ENCODE assay signal across 7 cellular contexts in the genomic region with DNA sequence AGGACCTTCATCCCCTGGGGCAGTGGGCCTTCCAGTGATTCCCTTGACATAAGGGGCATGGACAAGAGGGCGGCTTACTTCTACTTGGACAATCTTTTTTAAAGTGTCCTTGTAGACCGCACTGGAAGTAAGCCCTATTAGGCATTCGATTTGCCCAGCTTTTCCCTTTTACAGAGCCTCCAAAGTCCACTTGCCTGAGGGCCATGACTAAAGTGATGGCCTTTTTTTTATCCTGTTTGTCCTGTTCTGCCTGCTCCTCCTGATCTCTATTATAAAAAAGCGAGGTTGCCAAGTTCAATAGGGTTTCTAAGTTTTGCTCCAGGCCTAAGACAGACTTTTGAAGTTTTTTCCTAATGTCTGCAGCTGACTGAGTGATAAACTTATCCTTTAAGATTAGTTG. TPM values are rescaled to one million over a fixed set of nuclear protein-coding genes. Genes with fewer than 3 reads are reported as not detected.
"Had no signal": no experiment of that assay in that cellular context is flagged by ENCODE, and none has a peak within 500 bp of the region (broad histone marks: within the 10 kb centered on the region; RNA-seq: fewer than 3 reads in every experiment).

No MANE protein-coding gene starts in this region.

RNA-seq across cellular contexts. Expression of gene IGSF5, which starts 2.4 kb away (rescaled TPM):
- total RNA-seq: mesenteric fat pad; naive thymus-derived CD8-positive, alpha-beta T cell; osteoblast; psoas muscle; thoracic aorta; upper lobe of left lung; vagina had no signal
